In genomic region chr12:106223485-106224391, GRCh38 we compare ENCODE assay signal across 8 cellular contexts. TPM values are rescaled to one million over a fixed set of nuclear protein-coding genes. Genes with fewer than 3 reads are reported as not detected.
DNase-seq lines count a peak whose midpoint lies in the region; ATAC-seq and TF ChIP-seq lines count a peak whose summit lies in the region.

No MANE protein-coding gene starts in this region.

- peak overlapping the region in 1 of 6 donors; percentile 17 for H3K27ac Mint-ChIP-seq in naive B cell

- peaks cover 12% of the 10 kb centered on the region for H3K4me1 ChIP-seq in stomach smooth muscle (ENCODE audit: control insufficient read depth, insufficient read depth, low read length)

- peaks cover 0 to 5% (median 4%) of the 10 kb centered on the region in 7 donors for H3K9me3 Mint-ChIP-seq in naive B cell

- no peaks in the 10 kb centered on the region for H3K27me3 ChIP-seq in stomach smooth muscle (ENCODE audit: control insufficient read depth in 1 of 2, insufficient read depth in 2 of 2, low read length in 2 of 2)

- no peaks in the 10 kb centered on the region for H3K36me3 ChIP-seq in stomach smooth muscle (ENCODE audit: control insufficient read depth in 2 of 2, insufficient read depth in 2 of 2, low read length in 2 of 2)

- H3K4me3 Mint-ChIP-seq in naive B cell: peak overlapping the region in 1 of 8 donors; percentile 20

- H3K4me1 Mint-ChIP-seq in naive B cell: peaks cover 0 to 18% (median 6%) of the 10 kb centered on the region in 3 donors

- peak; percentile 98 for TF ChIP-seq CTCF in epithelial cell of esophagus (IDR thresholded peaks at IDR 0.05; ENCODE audit: insufficient read depth, low read depth, low read length, missing control alignments)

- H3K27ac ChIP-seq in stomach smooth muscle (ENCODE audit: low read length): peak overlapping the region; percentile 41

- H3K4me3 ChIP-seq in epithelial cell of esophagus (ENCODE audit: low read length) (no peak overlapping the region), stomach smooth muscle (ENCODE audit: low read length in 2 of 2) (no peak overlapping the region)

- peaks cover 29 to 38% (median 33%) of the 10 kb centered on the region in 3 donors for H3K27me3 Mint-ChIP-seq in naive B cell

- no peak overlapping the region for H3K9ac ChIP-seq in stomach smooth muscle (ENCODE audit: low read length in 2 of 2)

- H3K36me3 Mint-ChIP-seq in naive B cell: no peaks in the 10 kb centered on the region

- DNase-seq in SIG-M5 treated with dmso at 0.1 percent for 504 hours (lab: John Stamatoyannopoulos, UW; ENCODE audit: unreplicated experiment): peak; percentile 66
- DNase-seq in SIG-M5 (lab: John Stamatoyannopoulos, UW): no peak
- peak; percentile 70 for DNase-seq in HK-2 (ENCODE audit: unreplicated experiment)
- peak; percentile 51 for DNase-seq in NOMO-1 treated with DMSO at 0.1 percent for 48 hours (lab: John Stamatoyannopoulos, UW; ENCODE audit: unreplicated experiment)
- peak; percentile 33 for DNase-seq in activated CD8-positive, alpha-beta memory T cell treated with anti-CD3 and anti-CD28 coated beads, Interleukin-2, amount 50 U/mL, for 24 hours (ENCODE audit: extremely low read depth)
- peak; percentile 70 for DNase-seq in epithelial cell of esophagus (ENCODE audit: low read depth)
- peak; percentile 57 for DNase-seq in naive B cell

- H3K9me3 ChIP-seq in stomach smooth muscle (ENCODE audit: control insufficient read depth in 2 of 2, low read length in 2 of 2): no peaks in the 10 kb centered on the region

- ATAC-seq in naive B cell (ENCODE audit: low read depth in 2 of 2): peak; percentile 46 to 72

RNA-seq across cellular contexts. Expression of gene CKAP4, which starts 24.1 kb away (rescaled TPM):
- 10 to 100 TPM in 1 of 6 donors, 1 to 10 TPM in 5; 3.1 to 11.1 (median 3.7) TPM for polyA plus RNA-seq in naive B cell (ENCODE audit: low read depth in 6 of 6)
